ENCODE assay signal across 13 cellular contexts in genomic region chr3:156586905-156587766, GRCh38. TPM values are rescaled to one million over a fixed set of nuclear protein-coding genes. Genes with fewer than 3 reads are reported as not detected.
DNase-seq lines count a peak whose midpoint lies in the region; ATAC-seq and TF ChIP-seq lines count a peak whose summit lies in the region.
"Had no signal": no experiment of that assay in that cellular context is flagged by ENCODE, and none has a peak within 500 bp of the region (broad histone marks: within the 10 kb centered on the region; RNA-seq: fewer than 3 reads in every experiment).

No MANE protein-coding gene starts in this region.

- H3K9ac ChIP-seq in SU-DHL-6 (ENCODE audit: low read length), result no peak overlapping the region

- no peak overlapping the region for H3K4me3 ChIP-seq in SU-DHL-6 (ENCODE audit: insufficient read depth, low read length, poor library complexity, severe bottlenecking)
- H3K4me3 ChIP-seq in osteoblast (ENCODE audit: insufficient read depth, low read length), result no peak overlapping the region
- H3K4me3 ChIP-seq in WERI-Rb-1 (ENCODE audit: low read depth, low read length), result no peak overlapping the region
- H3K4me3 ChIP-seq: SJCRH30 had no signal

- H3K27me3 ChIP-seq in SU-DHL-6 (ENCODE audit: low read length) (no peaks in the 10 kb centered on the region), osteoblast (ENCODE audit: insufficient read depth, low read length) (no peaks in the 10 kb centered on the region), WERI-Rb-1 (ENCODE audit: insufficient read depth, low read depth, severe bottlenecking) (no peaks in the 10 kb centered on the region)
- H3K27me3 ChIP-seq: brain microvascular endothelial cell, SJCRH30 had no signal

- H3F3A ChIP-seq in SU-DHL-6 (ENCODE audit: insufficient read depth), result no peaks in the 10 kb centered on the region

- H3K9me3 ChIP-seq in SU-DHL-6 (ENCODE audit: insufficient read depth, low read length), result no peaks in the 10 kb centered on the region
- no peaks in the 10 kb centered on the region for H3K9me3 ChIP-seq in osteoblast (ENCODE audit: low read depth, low read length)
- H3K9me3 ChIP-seq in WERI-Rb-1 (ENCODE audit: severe bottlenecking), result no peaks in the 10 kb centered on the region
- H3K9me3 ChIP-seq: SJCRH30 had no signal

- H2AFZ ChIP-seq in SU-DHL-6 (ENCODE audit: low read depth, low read length, severe bottlenecking) (peak overlapping the region; percentile 16), osteoblast (ENCODE audit: low read length) (peak overlapping the region; percentile 65)

- H3K27ac ChIP-seq in SU-DHL-6 (ENCODE audit: low read depth, low read length) (no peak overlapping the region), osteoblast (ENCODE audit: low read depth, low read length) (no peak overlapping the region), WERI-Rb-1 (no peak overlapping the region)
- H3K27ac ChIP-seq: brain microvascular endothelial cell, SJCRH30 had no signal

- H3K36me3 ChIP-seq in SU-DHL-6 (ENCODE audit: low read length) (no peaks in the 10 kb centered on the region), osteoblast (ENCODE audit: insufficient read depth, low read length) (no peaks in the 10 kb centered on the region), WERI-Rb-1 (no peaks in the 10 kb centered on the region)
- H3K36me3 ChIP-seq: brain microvascular endothelial cell, SJCRH30 had no signal

- H3K79me2 ChIP-seq in SU-DHL-6 (ENCODE audit: insufficient read depth, low read length) (no peaks in the 10 kb centered on the region), osteoblast (ENCODE audit: insufficient read depth, low read length) (no peaks in the 10 kb centered on the region)

- ATAC-seq in GM18858 (IDR thresholded peaks at IDR 0.05; ENCODE audit: unreplicated experiment) (peak; percentile 46), HG02938 (IDR thresholded peaks at IDR 0.05; ENCODE audit: unreplicated experiment) (peak; percentile 32), HG03139 (IDR thresholded peaks at IDR 0.05; ENCODE audit: unreplicated experiment) (no peak)
- ATAC-seq: activated CD8-positive, alpha-beta memory T cell treated with anti-CD3 and anti-CD28 coated beads, Interleukin-2, amount 10 ng/mL, durations not matched to agents 7 days and 5 days had no signal

- DNase-seq in osteoblast (ENCODE audit: insufficient read length, low spot score, missing footprints), result peak; percentile 22
- no peak for DNase-seq in activated T-cell treated with anti-CD3 and anti-CD28 coated beads, Interleukin-2, amount 50 U/mL, for 1 hour
- no peak for DNase-seq in NCI-H1048 (lab: John Stamatoyannopoulos, UW)
- no peak for DNase-seq in WERI-Rb-1
- DNase-seq: activated CD8-positive, alpha-beta memory T cell treated with anti-CD3 and anti-CD28 coated beads, Interleukin-2, amount 10 ng/mL, durations not matched to agents 7 days and 5 days; brain microvascular endothelial cell; mammary epithelial cell; NCI-H2081 treated with DMSO at 0.1 percent for 48 hours; SJCRH30 had no signal

- no peaks in the 10 kb centered on the region for H3K4me1 ChIP-seq in osteoblast (ENCODE audit: insufficient read depth, low read length)
- H3K4me1 ChIP-seq: SJCRH30 had no signal

- TF ChIP-seq CTCF in SU-DHL-6 (IDR thresholded peaks at IDR 0.05; ENCODE audit: insufficient read depth, low read length, poor library complexity, severe bottlenecking) (no peak), osteoblast (IDR thresholded peaks at IDR 0.05; ENCODE audit: extremely low read depth, low read depth, low read length) (no peak), WERI-Rb-1 (IDR thresholded peaks at IDR 0.05; ENCODE audit: low read depth, low read length) (no peak)

- H3K4me2 ChIP-seq in SU-DHL-6 (ENCODE audit: low read depth, low read length, poor library complexity, severe bottlenecking), result no peak overlapping the region
- no peak overlapping the region for H3K4me2 ChIP-seq in osteoblast (ENCODE audit: insufficient read depth, low read length)

- no peaks in the 10 kb centered on the region for H3K9me2 ChIP-seq in SU-DHL-6 (replicated peaks; ENCODE audit: insufficient read depth, low read length)

- H4K20me1 ChIP-seq in SU-DHL-6 (ENCODE audit: low read depth, low read length) (no peaks in the 10 kb centered on the region), osteoblast (ENCODE audit: insufficient read depth, low read length) (no peaks in the 10 kb centered on the region)

RNA-seq across cellular contexts. Expression of gene SSR3, which starts 32.2 kb away (rescaled TPM):
- 212 and 220 TPM in 2 replicates for total RNA-seq in osteoblast
